ENCODE assay signal across 28 cellular contexts in the genomic region with DNA sequence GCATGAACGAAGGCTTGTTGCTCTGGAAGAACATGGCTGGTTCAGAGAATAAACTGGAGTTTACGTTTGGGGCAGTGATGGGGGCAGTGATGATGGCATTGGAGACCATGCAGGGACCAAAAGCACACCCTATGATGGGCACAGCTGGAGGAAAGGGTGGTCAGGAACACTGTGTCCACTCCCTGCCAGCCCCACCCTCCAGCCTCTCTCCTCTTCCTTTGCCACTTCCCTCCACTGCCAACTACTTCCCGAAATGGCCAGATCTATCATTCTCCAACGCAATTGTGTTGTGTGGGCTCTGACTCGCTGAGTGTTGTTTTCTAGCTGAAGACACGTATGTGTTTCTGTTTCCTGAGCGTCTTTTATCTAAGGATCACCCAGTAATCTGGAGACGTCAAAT. TPM values are rescaled to one million over a fixed set of nuclear protein-coding genes. Genes with fewer than 3 reads are reported as not detected.
"Had no signal": no experiment of that assay in that cellular context is flagged by ENCODE, and none has a peak within 500 bp of the region (broad histone marks: within the 10 kb centered on the region; RNA-seq: fewer than 3 reads in every experiment).

No MANE protein-coding gene starts in this region.

- H3K9me3 Mint-ChIP-seq: activated naive CD8-positive, alpha-beta T cell treated with anti-CD3 and anti-CD28 coated beads for 36 hours; activated T-helper 17 cell treated with anti-CD3 and anti-CD28 coated beads, Interleukin-2, amount 50 U/mL, for 72 hours had no signal

- H3K4me3 ChIP-seq: MG63, Peyer's patch had no signal

- H3K4me3 Mint-ChIP-seq: activated CD4-positive, alpha-beta memory T cell treated with anti-CD3 and anti-CD28 coated beads, Interleukin-2, amount 10 ng/mL, durations not matched to agents 7 days and 5 days; activated CD4-positive, alpha-beta T cell treated with anti-CD3 and anti-CD28 coated beads, Interleukin-2, amount 10 ng/mL, durations not matched to agents 7 days and 5 days; activated naive CD4-positive, alpha-beta T cell treated with anti-CD3 and anti-CD28 coated beads, Interleukin-2, amount 10 ng/mL, durations not matched to agents 7 days and 5 days; activated naive CD8-positive, alpha-beta T cell treated with anti-CD3 and anti-CD28 coated beads for 36 hours; activated T-helper 17 cell treated with anti-CD3 and anti-CD28 coated beads, Interleukin-2, amount 50 U/mL, for 72 hours; T-helper 17 cell had no signal

- H3K27me3 Mint-ChIP-seq: activated naive CD8-positive, alpha-beta T cell treated with anti-CD3 and anti-CD28 coated beads for 36 hours; activated T-helper 17 cell treated with anti-CD3 and anti-CD28 coated beads, Interleukin-2, amount 50 U/mL, for 72 hours had no signal

- H3K36me3 ChIP-seq: brain microvascular endothelial cell, MG63, Peyer's patch had no signal

- H3K27me3 ChIP-seq: brain microvascular endothelial cell, MG63, Peyer's patch had no signal

- H3K27ac Mint-ChIP-seq: activated CD4-positive, alpha-beta memory T cell treated with anti-CD3 and anti-CD28 coated beads, Interleukin-2, amount 10 ng/mL, durations not matched to agents 7 days and 5 days; activated CD4-positive, alpha-beta T cell treated with anti-CD3 and anti-CD28 coated beads, Interleukin-2, amount 10 ng/mL, durations not matched to agents 7 days and 5 days; activated naive CD4-positive, alpha-beta T cell treated with anti-CD3 and anti-CD28 coated beads, Interleukin-2, amount 10 ng/mL, durations not matched to agents 7 days and 5 days; activated naive CD8-positive, alpha-beta T cell treated with anti-CD3 and anti-CD28 coated beads for 36 hours; activated T-helper 17 cell treated with anti-CD3 and anti-CD28 coated beads, Interleukin-2, amount 50 U/mL, for 72 hours; T-helper 17 cell had no signal

- H3K9me3 ChIP-seq: MG63, Peyer's patch had no signal

- ATAC-seq: activated T-helper 17 cell treated with anti-CD3 and anti-CD28 coated beads, Interleukin-2, amount 50 U/mL, for 72 hours; T-helper 17 cell had no signal

- DNase-seq: activated CD4-positive, alpha-beta memory T cell treated with anti-CD3 and anti-CD28 coated beads, Interleukin-2, amount 10 ng/mL, durations not matched to agents 7 days and 5 days; activated CD4-positive, alpha-beta T cell treated with anti-CD3 and anti-CD28 coated beads, Interleukin-2, amount 10 ng/mL, durations not matched to agents 7 days and 5 days; activated CD4-positive, CD25-positive, alpha-beta regulatory T cell; activated gamma-delta T cell treated with Interleukin-2 at 50 U/mL for 16 hours; activated naive CD4-positive, alpha-beta T cell treated with anti-CD3 and anti-CD28 coated beads, Interleukin-2, amount 10 ng/mL, durations not matched to agents 7 days and 5 days; activated naive CD8-positive, alpha-beta T cell treated with anti-CD3 and anti-CD28 coated beads for 36 hours; activated T-cell treated with anti-CD3 and anti-CD28 coated beads for 4 hours; activated T-cell treated with anti-CD3 and anti-CD28 coated beads, Interleukin-2, amount 50 U/mL, for 48 hours; brain microvascular endothelial cell; caudate nucleus; MG63; MV-4-11; NCI-H1092 treated with DMSO at 0.1 percent for 48 hours; NCI-H1436 treated with DMSO at 0.1 percent for 48 hours; NCI-H187; NCI-H2081; NCI-H510A treated with DMSO at 0.1 percent for 48 hours; NCI-H69; NK-92 treated with Interleukin-12 subunit alpha and Interleukin-12 subunit beta, amount 100 ng/mL, for 24 hours; OCI-M1; Peyer's patch; SIG-M5; T-helper 17 cell; T1000 had no signal

- H3K36me3 Mint-ChIP-seq: activated naive CD4-positive, alpha-beta T cell treated with anti-CD3 and anti-CD28 coated beads, Interleukin-2, amount 10 ng/mL, durations not matched to agents 7 days and 5 days; activated naive CD8-positive, alpha-beta T cell treated with anti-CD3 and anti-CD28 coated beads for 36 hours had no signal

- H3K4me1 ChIP-seq: Peyer's patch had no signal

- H3K27ac ChIP-seq: brain microvascular endothelial cell, Peyer's patch, RWPE1, VCaP had no signal

RNA-seq across cellular contexts. Expression of gene GSG1, which starts 39.3 kb away (rescaled TPM):
- total RNA-seq: activated CD4-positive, alpha-beta memory T cell treated with anti-CD3 and anti-CD28 coated beads, Interleukin-2, amount 10 ng/mL, durations not matched to agents 7 days and 5 days; activated CD4-positive, alpha-beta T cell treated with anti-CD3 and anti-CD28 coated beads, Interleukin-2, amount 10 ng/mL, durations not matched to agents 7 days and 5 days; activated CD8-positive, alpha-beta memory T cell treated with anti-CD3 and anti-CD28 coated beads for 36 hours; activated naive CD8-positive, alpha-beta T cell treated with anti-CD3 and anti-CD28 coated beads for 36 hours; activated T-helper 17 cell treated with anti-CD3 and anti-CD28 coated beads, Interleukin-2, amount 50 U/mL, for 72 hours; T-helper 17 cell had no signal
